In the genomic region with DNA sequence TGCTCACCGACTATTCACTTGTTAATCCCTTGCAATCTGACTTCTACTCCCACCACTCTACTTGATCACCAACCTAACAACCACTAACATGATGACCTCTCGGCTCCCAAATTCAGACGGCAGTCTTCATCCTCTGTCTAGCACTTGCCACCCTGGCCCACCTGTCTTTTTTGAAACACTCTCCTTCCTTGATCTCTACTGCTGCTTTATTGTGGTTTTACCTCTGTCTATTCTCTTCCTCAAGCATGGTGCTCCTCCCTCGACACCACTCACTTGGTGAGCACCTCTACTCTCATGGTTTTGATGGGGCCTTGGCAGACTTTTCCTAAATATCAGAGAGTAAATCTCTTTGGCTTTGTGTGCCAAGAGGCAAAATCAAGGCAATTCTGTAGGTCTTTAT, we compare ENCODE assay signal across 14 cellular contexts. TPM values are rescaled to one million over a fixed set of nuclear protein-coding genes. Genes with fewer than 3 reads are reported as not detected.
A peak's percentile ranks its signal among the peaks of the same experiment; 100 is the strongest.
DNase-seq lines count a peak whose midpoint lies in the region; ATAC-seq and TF ChIP-seq lines count a peak whose summit lies in the region.
"Had no signal": no experiment of that assay in that cellular context is flagged by ENCODE, and none has a peak within 500 bp of the region (broad histone marks: within the 10 kb centered on the region; RNA-seq: fewer than 3 reads in every experiment).

No MANE protein-coding gene starts in this region.

- H3K79me2 ChIP-seq in DND-41 (ENCODE audit: insufficient read depth, low read length) (no peaks in the 10 kb centered on the region), hepatocyte (no peaks in the 10 kb centered on the region)

- H2AFZ ChIP-seq in DND-41 (ENCODE audit: low read depth, low read length): no peak overlapping the region
- no peak overlapping the region for H2AFZ ChIP-seq in hepatocyte
- H2AFZ ChIP-seq: GM23338 had no signal

- H3K4me3 Mint-ChIP-seq in activated CD4-positive, alpha-beta T cell treated with anti-CD3 and anti-CD28 coated beads, Interleukin-2, amount 10 ng/mL, durations not matched to agents 7 days and 5 days: no peak overlapping the region
- H3K4me3 Mint-ChIP-seq: GM23338 had no signal

- DNase-seq in activated CD4-positive, alpha-beta T cell treated with anti-CD3 and anti-CD28 coated beads, Interleukin-2, amount 10 ng/mL, durations not matched to agents 7 days and 5 days: peak; percentile 15
- no peak for DNase-seq in activated CD4-positive, alpha-beta T cell treated with anti-CD3 and anti-CD28 coated beads for 48 hours
- DNase-seq in DND-41 (no peak), sciatic nerve (ENCODE audit: low spot score) (peak; percentile 1), hepatocyte (ENCODE audit: low spot score) (no peak)
- peak; percentile 36 for DNase-seq in central memory CD4-positive, alpha-beta T cell
- DNase-seq: 8988T, AML-193, DMS153, H7, IMR-90 had no signal

- POLR2A ChIA-PET in activated CD4-positive, alpha-beta T cell treated with anti-CD3 and anti-CD28 coated beads, Interleukin-2, amount 10 ng/mL, durations not matched to agents 7 days and 5 days (lab: Charles Lee): no interaction called here

- H4K20me1 ChIP-seq in DND-41 (ENCODE audit: insufficient read depth, low read length) (no peaks in the 10 kb centered on the region), hepatocyte (ENCODE audit: insufficient read depth, poor library complexity, severe bottlenecking) (no peaks in the 10 kb centered on the region)
- H4K20me1 ChIP-seq: BLaER1 had no signal

- H3K27ac ChIP-seq in DND-41 (ENCODE audit: low read length): no peak overlapping the region
- no peak overlapping the region for H3K27ac ChIP-seq in hepatocyte
- H3K27ac ChIP-seq: BLaER1 had no signal

- H3K27me3 ChIP-seq in DND-41 (ENCODE audit: insufficient read depth, low read length, poor library complexity) (no peaks in the 10 kb centered on the region), hepatocyte (no peaks in the 10 kb centered on the region)

- no peaks in the 10 kb centered on the region for H3K9me2 ChIP-seq in hepatocyte (replicated peaks; ENCODE audit: insufficient read depth)

- ATAC-seq in DND-41 (ENCODE audit: insufficient read depth, low read depth) (peak; percentile 49; the same call in 2 of the 3 replicates), sciatic nerve (no peak), GM21786 (IDR thresholded peaks at IDR 0.05; ENCODE audit: unreplicated experiment) (no peak)
- ATAC-seq: GM23338 had no signal

- H3K9ac ChIP-seq in DND-41 (ENCODE audit: low read depth, low read length): no peak overlapping the region
- H3K9ac ChIP-seq: BLaER1 had no signal

- H3K9me3 Mint-ChIP-seq in activated CD4-positive, alpha-beta T cell treated with anti-CD3 and anti-CD28 coated beads, Interleukin-2, amount 10 ng/mL, durations not matched to agents 7 days and 5 days: no peaks in the 10 kb centered on the region

- TF ChIP-seq CTCF in DND-41 (IDR thresholded peaks at IDR 0.05; ENCODE audit: borderline replicate concordance, extremely low read depth, low read length, poor library complexity, severe bottlenecking) (no peak), hepatocyte (IDR thresholded peaks at IDR 0.05; ENCODE audit: poor library complexity) (no peak)

- peaks cover 29% of the 10 kb centered on the region for H3K4me1 Mint-ChIP-seq in activated CD4-positive, alpha-beta T cell treated with anti-CD3 and anti-CD28 coated beads, Interleukin-2, amount 10 ng/mL, durations not matched to agents 7 days and 5 days
- H3K4me1 Mint-ChIP-seq: GM23338 had no signal

- intact Hi-C loops in sciatic nerve (cut with DNase I): no loop called here

- no peak overlapping the region for H3K4me3 ChIP-seq in DND-41 (ENCODE audit: low read depth in 1 of 2, low read length in 2 of 2)
- no peak overlapping the region for H3K4me3 ChIP-seq in hepatocyte
- H3K4me3 ChIP-seq: BLaER1, GM23338 had no signal

- H3K27ac Mint-ChIP-seq in activated CD4-positive, alpha-beta T cell treated with anti-CD3 and anti-CD28 coated beads, Interleukin-2, amount 10 ng/mL, durations not matched to agents 7 days and 5 days: no peak overlapping the region
- H3K27ac Mint-ChIP-seq: GM23338 had no signal

- WGBS in hepatocyte (ENCODE audit: low lambda C conversion rate, missing lambda C conversion rate): 84% methylated on average over 4 of the region's 4 CpGs

- no peaks in the 10 kb centered on the region for H3K27me3 Mint-ChIP-seq in activated CD4-positive, alpha-beta T cell treated with anti-CD3 and anti-CD28 coated beads, Interleukin-2, amount 10 ng/mL, durations not matched to agents 7 days and 5 days

- H3K36me3 Mint-ChIP-seq in activated CD4-positive, alpha-beta T cell treated with anti-CD3 and anti-CD28 coated beads, Interleukin-2, amount 10 ng/mL, durations not matched to agents 7 days and 5 days (ENCODE audit: low read depth): no peaks in the 10 kb centered on the region

- H3K9me3 ChIP-seq in DND-41 (ENCODE audit: insufficient read depth, low read length, severe bottlenecking) (no peaks in the 10 kb centered on the region), hepatocyte (ENCODE audit: low read depth) (no peaks in the 10 kb centered on the region)

- H3K4me2 ChIP-seq in DND-41 (ENCODE audit: insufficient read depth, low read length) (no peak overlapping the region), hepatocyte (no peak overlapping the region)
- H3K4me2 ChIP-seq: BLaER1, GM23338 had no signal

- no peaks in the 10 kb centered on the region for H3K4me1 ChIP-seq in DND-41 (ENCODE audit: insufficient read depth, low read length)
- no peaks in the 10 kb centered on the region for H3K4me1 ChIP-seq in hepatocyte (ENCODE audit: insufficient read depth)

- CTCF ChIA-PET in activated CD4-positive, alpha-beta T cell treated with anti-CD3 and anti-CD28 coated beads, Interleukin-2, amount 10 ng/mL, durations not matched to agents 7 days and 5 days (lab: Charles Lee): no interaction called here

- no peaks in the 10 kb centered on the region for H3K36me3 ChIP-seq in DND-41 (ENCODE audit: insufficient read depth, low read length)
- no peaks in the 10 kb centered on the region for H3K36me3 ChIP-seq in hepatocyte (replicated peaks; ENCODE audit: insufficient read depth, low read depth)
- H3K36me3 ChIP-seq: BLaER1 had no signal

RNA-seq across cellular contexts. Expression of gene CXCR3, which starts 21.7 kb away (rescaled TPM):
- 10 to 100 TPM; 68.2 to 73.5 TPM for total RNA-seq in activated CD4-positive, alpha-beta T cell treated with anti-CD3 and anti-CD28 coated beads, Interleukin-2, amount 10 ng/mL, durations not matched to agents 7 days and 5 days
- total RNA-seq in sciatic nerve (0.31 TPM), hepatocyte (0.08 TPM in 1 of 2 replicates, not detected in the other)
- polyA plus RNA-seq in hepatocyte: not detected in 2 replicates
- total RNA-seq: GM23338, H7, IMR-90 had no signal
- polyA plus RNA-seq: GM23338, IMR-90 had no signal

Comparison
In these comparisons a context has a peak if more than half of its experiments do, and no peak if none do; other contexts are left out.
1. DNase-seq: peak in activated CD4-positive, alpha-beta T cell treated with anti-CD3 and anti-CD28 coated beads, Interleukin-2, amount 10 ng/mL, durations not matched to agents 7 days and 5 days (single experiment), central memory CD4-positive, alpha-beta T cell (single experiment) and sciatic nerve (single experiment); none in activated CD4-positive, alpha-beta T cell treated with anti-CD3 and anti-CD28 coated beads for 48 hours (single experiment), DND-41 (single experiment) and hepatocyte (single experiment).
2. RNA of gene CXCR3, which starts 21.7 kb away (total RNA-seq): 68.2 to 73.5 TPM in activated CD4-positive, alpha-beta T cell treated with anti-CD3 and anti-CD28 coated beads, Interleukin-2, amount 10 ng/mL, durations not matched to agents 7 days and 5 days; 0.31 TPM in sciatic nerve (single experiment) and 0.08 TPM in hepatocyte; every median in the first group is over 10 times any median in the second.